In genomic region chr19:34181111-34181864, GRCh38 we compare ENCODE assay signal across 1 cellular context.
TF ChIP-seq lines count a peak whose summit lies in the region.

No MANE protein-coding gene starts in this region.

TF ChIP-seq in GM12878, 131 proteins besides CTCF, POLR2A, EP300 and RAD21 (continued from another document):
- TF ChIP-seq TCF3 (IDR thresholded peaks at IDR 0.05; ENCODE audit: borderline replicate concordance, insufficient read depth, low read depth, low read length) (no peak), SPI1 (IDR thresholded peaks at IDR 0.05; ENCODE audit: borderline replicate concordance, insufficient read depth, low read depth, low read length) (no peak), MAX (IDR thresholded peaks at IDR 0.05; ENCODE audit: low read depth, low read length) (no peak)
